ENCODE assay signal across 20 cellular contexts in the genomic region with DNA sequence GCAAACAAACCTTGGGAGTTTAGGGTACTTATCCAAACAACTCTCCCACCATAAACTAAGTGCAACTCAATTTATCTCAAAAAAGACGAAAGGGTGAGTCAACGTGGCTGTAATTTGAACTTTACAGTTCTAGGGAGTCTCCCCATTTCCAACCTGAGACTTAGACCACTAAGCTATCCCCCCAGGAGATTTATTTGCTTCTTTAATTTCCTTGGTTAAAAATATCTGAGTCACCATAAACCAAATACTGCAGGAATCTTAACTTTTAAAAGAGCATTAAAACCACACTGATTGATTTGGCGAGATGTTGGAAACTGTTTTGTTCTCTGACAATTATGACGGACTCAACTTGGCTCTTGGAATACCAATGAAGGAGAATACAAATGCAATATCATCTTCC.
"Had no signal": no experiment of that assay in that cellular context is flagged by ENCODE, and none has a peak within 500 bp of the region (broad histone marks: within the 10 kb centered on the region; RNA-seq: fewer than 3 reads in every experiment).

No MANE protein-coding gene starts in this region.

- FAIRE-seq: kidney, TTC549 had no signal

- DNase-seq: activated CD8-positive, alpha-beta memory T cell treated with anti-CD3 and anti-CD28 coated beads for 24 hours; activated CD8-positive, alpha-beta memory T cell treated with anti-CD3 and anti-CD28 coated beads, Interleukin-2, amount 50 U/mL, for 4 hours; activated naive CD4-positive, alpha-beta T cell treated with Interleukin-2 at 50 U/mL for 16 hours; activated naive CD8-positive, alpha-beta T cell treated with anti-CD3 and anti-CD28 coated beads for 36 hours; activated T-cell treated with anti-CD3 and anti-CD28 coated beads, Interleukin-2, amount 50 U/mL, for 24 hours; amniotic stem cell; foreskin keratinocyte; kidney; lower lobe of right lung; mesendoderm; naive thymus-derived CD4-positive, alpha-beta T cell; posterior cingulate gyrus; retina; sigmoid colon; stimulated activated CD4-positive, alpha-beta T cell treated with anti-CD3 and anti-CD28 coated beads, Interleukin-4, amount 100 ng/mL, for 1 hour; stimulated activated naive CD4-positive, alpha-beta T cell; T-cell; upper lobe of left lung had no signal

- ATAC-seq: foreskin keratinocyte; left lobe of liver; lower lobe of right lung; naive thymus-derived CD4-positive, alpha-beta T cell; T-cell had no signal
